ENCODE assay signal across 9 cellular contexts in genomic region chr6:41470341-41471063, GRCh38.
DNase-seq lines count a peak whose midpoint lies in the region; ATAC-seq, FAIRE-seq and TF ChIP-seq lines count a peak whose summit lies in the region.
"Had no signal": no experiment of that assay in that cellular context is flagged by ENCODE, and none has a peak within 500 bp of the region (broad histone marks: within the 10 kb centered on the region; RNA-seq: fewer than 3 reads in every experiment).

No MANE protein-coding gene starts in this region.

- H3K36me3 ChIP-seq in bronchial epithelial cell (ENCODE audit: control insufficient read depth, insufficient read depth, low read length) (no peaks in the 10 kb centered on the region), uterus (no peaks in the 10 kb centered on the region), MG63 (no peaks in the 10 kb centered on the region)

- H3K27ac ChIP-seq in uterus = no peak overlapping the region

- ATAC-seq in memory B cell (ENCODE audit: low read depth) = no peak

- peaks cover 8% of the 10 kb centered on the region for H3K4me1 Mint-ChIP-seq in activated naive CD4-positive, alpha-beta T cell treated with anti-CD3 and anti-CD28 coated beads for 36 hours (ENCODE audit: low read depth)
- peaks cover 6% of the 10 kb centered on the region for H3K4me1 Mint-ChIP-seq in activated naive CD4-positive, alpha-beta T cell treated with anti-CD3 and anti-CD28 coated beads, Interleukin-2, amount 10 ng/mL, durations not matched to agents 7 days and 5 days
- H3K4me1 Mint-ChIP-seq in memory B cell = peaks cover 4% of the 10 kb centered on the region

- H3K4me3 Mint-ChIP-seq in activated naive CD4-positive, alpha-beta T cell treated with anti-CD3 and anti-CD28 coated beads for 36 hours = no peak overlapping the region
- no peak overlapping the region for H3K4me3 Mint-ChIP-seq in activated naive CD4-positive, alpha-beta T cell treated with anti-CD3 and anti-CD28 coated beads, Interleukin-2, amount 10 ng/mL, durations not matched to agents 7 days and 5 days
- H3K4me3 Mint-ChIP-seq in memory B cell = peak overlapping the region; percentile 70

- no peak for TF ChIP-seq CTCF in bronchial epithelial cell (IDR thresholded peaks at IDR 0.05; ENCODE audit: insufficient read depth, low read length, severe bottlenecking)
- TF ChIP-seq CTCF in uterus (IDR thresholded peaks at IDR 0.05) = no peak

- H3K27me3 ChIP-seq in bronchial epithelial cell (ENCODE audit: control insufficient read depth, insufficient read depth, low read length) = peaks cover 15% of the 10 kb centered on the region
- H3K27me3 ChIP-seq in uterus = peaks cover 0 to 6% of the 10 kb centered on the region in 2 donors
- no peaks in the 10 kb centered on the region for H3K27me3 ChIP-seq in MG63

- H3K4me3 ChIP-seq in bronchial epithelial cell (ENCODE audit: low read depth, low read length) (no peak overlapping the region), uterus (no peak overlapping the region), MG63 (no peak overlapping the region)

- peaks cover 0 to 9% of the 10 kb centered on the region in 2 donors for H3K4me1 ChIP-seq in uterus

- no peaks in the 10 kb centered on the region for H3K9me3 Mint-ChIP-seq in activated naive CD4-positive, alpha-beta T cell treated with anti-CD3 and anti-CD28 coated beads for 36 hours
- no peaks in the 10 kb centered on the region for H3K9me3 Mint-ChIP-seq in activated naive CD4-positive, alpha-beta T cell treated with anti-CD3 and anti-CD28 coated beads, Interleukin-2, amount 10 ng/mL, durations not matched to agents 7 days and 5 days
- H3K9me3 Mint-ChIP-seq in memory B cell = no peaks in the 10 kb centered on the region

- CTCF ChIA-PET in activated naive CD4-positive, alpha-beta T cell treated with anti-CD3 and anti-CD28 coated beads for 36 hours (lab: Charles Lee) = interaction anchor here (0.7 to 0.9 kb wide), 4 partner anchors 27 to 94 kb away, joined by 3 read pairs; no protein-coding TSS in a partner anchor
- CTCF ChIA-PET in activated naive CD4-positive, alpha-beta T cell treated with anti-CD3 and anti-CD28 coated beads, Interleukin-2, amount 10 ng/mL, durations not matched to agents 7 days and 5 days (lab: Charles Lee) = interaction anchor here (1.0 to 1.3 kb wide), 3 partner anchors 12 to 213 kb away, joined by 3 to 4 read pairs (median 3); no protein-coding TSS in a partner anchor

- intact Hi-C loops in activated naive CD4-positive, alpha-beta T cell treated with anti-CD3 and anti-CD28 coated beads for 36 hours (cut with micrococcal nuclease) = no loop called here
- intact Hi-C loops in uterus (cut with DNase I; ENCODE audit: low total_unique reads) = no loop called here

- H3K9me3 ChIP-seq in uterus = no peaks in the 10 kb centered on the region
- H3K9me3 ChIP-seq in MG63 = no peaks in the 10 kb centered on the region

- H3K27me3 Mint-ChIP-seq in activated naive CD4-positive, alpha-beta T cell treated with anti-CD3 and anti-CD28 coated beads for 36 hours (ENCODE audit: low read depth) = peaks cover 46% of the 10 kb centered on the region
- H3K27me3 Mint-ChIP-seq in activated naive CD4-positive, alpha-beta T cell treated with anti-CD3 and anti-CD28 coated beads, Interleukin-2, amount 10 ng/mL, durations not matched to agents 7 days and 5 days = peaks cover 93% of the 10 kb centered on the region
- peaks cover 39% of the 10 kb centered on the region for H3K27me3 Mint-ChIP-seq in memory B cell

- peak; percentile 37 for DNase-seq in activated naive CD4-positive, alpha-beta T cell treated with anti-CD3 and anti-CD28 coated beads for 36 hours
- DNase-seq in activated naive CD4-positive, alpha-beta T cell treated with anti-CD3 and anti-CD28 coated beads, Interleukin-2, amount 10 ng/mL, durations not matched to agents 7 days and 5 days = no peak
- DNase-seq in bronchial epithelial cell (ENCODE audit: low read depth) (peak; percentile 7), memory B cell (ENCODE audit: low spot score in 2 of 2) (no peak), uterus (peak; percentile 50 to 69), OCI-M1 (lab: John Stamatoyannopoulos, UW) (no peak), MG63 (no peak), dedifferentiated amniotic fluid mesenchymal stem cell (ENCODE audit: extremely low spot score) (no peak)
- DNase-seq: GF-D8 had no signal

- no peaks in the 10 kb centered on the region for H3K36me3 Mint-ChIP-seq in activated naive CD4-positive, alpha-beta T cell treated with anti-CD3 and anti-CD28 coated beads for 36 hours (ENCODE audit: low read depth)
- no peaks in the 10 kb centered on the region for H3K36me3 Mint-ChIP-seq in activated naive CD4-positive, alpha-beta T cell treated with anti-CD3 and anti-CD28 coated beads, Interleukin-2, amount 10 ng/mL, durations not matched to agents 7 days and 5 days
- H3K36me3 Mint-ChIP-seq in memory B cell = no peaks in the 10 kb centered on the region

- no peak for TF ChIP-seq POLR2A in uterus (IDR thresholded peaks at IDR 0.05)

- no peak overlapping the region for H3K27ac Mint-ChIP-seq in activated naive CD4-positive, alpha-beta T cell treated with anti-CD3 and anti-CD28 coated beads for 36 hours
- H3K27ac Mint-ChIP-seq in activated naive CD4-positive, alpha-beta T cell treated with anti-CD3 and anti-CD28 coated beads, Interleukin-2, amount 10 ng/mL, durations not matched to agents 7 days and 5 days = no peak overlapping the region
- H3K27ac Mint-ChIP-seq in memory B cell = no peak overlapping the region

- no peak for FAIRE-seq in bronchial epithelial cell (lab: Jason Lieb, UNC)

Comparison
In these comparisons a context has a peak if more than half of its experiments do, and no peak if none do; other contexts are left out.
1. DNase-seq: peak in activated naive CD4-positive, alpha-beta T cell treated with anti-CD3 and anti-CD28 coated beads for 36 hours (single experiment), bronchial epithelial cell (single experiment) and uterus (2 of 2); none in activated naive CD4-positive, alpha-beta T cell treated with anti-CD3 and anti-CD28 coated beads, Interleukin-2, amount 10 ng/mL, durations not matched to agents 7 days and 5 days (single experiment), memory B cell (0 of 2), OCI-M1 (single experiment), MG63 (single experiment) and dedifferentiated amniotic fluid mesenchymal stem cell (single experiment).